9 cellular contexts compared by ENCODE assay signal in genomic region chr1:36239941-36240637, GRCh38. TPM values are rescaled to one million over a fixed set of nuclear protein-coding genes. Genes with fewer than 3 reads are reported as not detected.
DNase-seq lines count a peak whose midpoint lies in the region; ATAC-seq and TF ChIP-seq lines count a peak whose summit lies in the region.
"Had no signal": no experiment of that assay in that cellular context is flagged by ENCODE, and none has a peak within 500 bp of the region (broad histone marks: within the 10 kb centered on the region; RNA-seq: fewer than 3 reads in every experiment).

No MANE protein-coding gene starts in this region.

- TF ChIP-seq CTCF in LNCaP clone FGC (IDR thresholded peaks at IDR 0.05; ENCODE audit: control insufficient read depth, extremely low read depth, insufficient read depth) (no peak), VCaP (conservative IDR thresholded peaks at IDR 0.05) (no peak), sigmoid colon (IDR thresholded peaks at IDR 0.05) (no peak)

- 52 to 58% methylated on average over 4 of the region's 4 CpGs for WGBS in sigmoid colon, 2 donors

- H3K9me3 ChIP-seq in sigmoid colon, result no peaks in the 10 kb centered on the region

- ATAC-seq in left cardiac atrium (peak; percentile 88 to 89), HG03378 (IDR thresholded peaks at IDR 0.05; ENCODE audit: unreplicated experiment) (no peak), HG03571 (IDR thresholded peaks at IDR 0.05; ENCODE audit: unreplicated experiment) (no peak)
- no peak for ATAC-seq in stimulated activated naive CD8-positive, alpha-beta T cell treated with anti-CD3 and anti-CD28 coated beads, Interleukin-15, Interleukin-2, amounts not matched to agents 100 U/mL and 50 U/mL, for 24 hours
- ATAC-seq: HCT116 had no signal

- no peaks in the 10 kb centered on the region for H3K27me3 ChIP-seq in sigmoid colon

- H3K27ac ChIP-seq in VCaP, result peak overlapping the region; percentile 73
- H3K27ac ChIP-seq in sigmoid colon, result peak overlapping the region; percentile 42 to 60 (median 54)

- H3K36me3 ChIP-seq in sigmoid colon, result peaks cover 0 to 10% (median 5%) of the 10 kb centered on the region in 4 donors

- peaks cover 0 to 67% (median 47%) of the 10 kb centered on the region in 4 donors for H3K4me1 ChIP-seq in sigmoid colon

- H3K4me3 ChIP-seq in LNCaP clone FGC (ENCODE audit: low read depth, low read length) (peak overlapping the region; percentile 21; the same call in 1 of the 2 replicates), sigmoid colon (no peak overlapping the region)

- DNase-seq in LNCaP clone FGC (ENCODE audit: low read depth), result peak; percentile 98
- DNase-seq in left cardiac atrium, result no peak
- no peak for DNase-seq in sigmoid colon
- DNase-seq in erythroblast (lab: John Stamatoyannopoulos, UW), result no peak
- DNase-seq in stimulated activated naive CD8-positive, alpha-beta T cell treated with anti-CD3 and anti-CD28 coated beads, Interleukin-15, Interleukin-2, amounts not matched to agents 100 U/mL and 50 U/mL, for 24 hours, result no peak

- intact Hi-C loops in left cardiac atrium (cut with DNase I) (no loop called here), sigmoid colon (cut with DNase I) (no loop called here)

- TF ChIP-seq POLR2A in sigmoid colon (IDR thresholded peaks at IDR 0.05), result no peak
- TF ChIP-seq POLR2A in erythroblast (IDR thresholded peaks at IDR 0.05; ENCODE audit: low read length), result no peak

- no peak for TF ChIP-seq EP300 in sigmoid colon (IDR thresholded peaks at IDR 0.05)

RNA-seq across cellular contexts. Expression of gene THRAP3, which starts 15.8 kb away (rescaled TPM):
- 10 to 100 TPM; 55.9 to 77.0 TPM for total RNA-seq in left cardiac atrium
- 100 to 1,000 TPM in 1 of 4 donors, 10 to 100 TPM in 3; 77.8 to 104 (median 89.9) TPM for total RNA-seq in sigmoid colon
- 10 to 100 TPM; 25.4 to 52.0 (median 30.6) TPM for polyA plus RNA-seq in sigmoid colon

Comparison
In these comparisons a context has a peak if more than half of its experiments do, and no peak if none do; other contexts are left out.
1. ATAC-seq: peak in left cardiac atrium (2 of 2); none in HG03378 (single experiment), stimulated activated naive CD8-positive, alpha-beta T cell treated with anti-CD3 and anti-CD28 coated beads, Interleukin-15, Interleukin-2, amounts not matched to agents 100 U/mL and 50 U/mL, for 24 hours (single experiment) and HG03571 (single experiment).